ENCODE assay signal across 25 cellular contexts in the genomic region with DNA sequence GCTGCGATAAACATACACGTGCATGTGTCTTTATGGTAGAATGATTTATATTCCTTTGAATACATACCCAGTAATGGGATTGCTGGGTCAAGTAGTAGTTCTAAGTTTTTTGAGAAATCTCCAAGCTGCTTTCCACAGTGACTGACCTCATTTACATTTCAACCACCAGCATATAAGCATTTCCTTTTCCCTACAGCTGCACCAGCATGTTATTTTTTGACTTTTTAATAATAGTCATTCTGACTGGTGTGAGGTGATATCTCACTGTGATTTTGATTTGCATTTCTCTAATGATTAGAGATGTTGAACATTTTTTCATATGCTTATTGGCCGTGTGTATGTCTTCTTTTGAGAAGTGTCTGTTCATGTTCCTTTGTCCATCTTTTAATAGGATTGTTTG.
"Had no signal": no experiment of that assay in that cellular context is flagged by ENCODE, and none has a peak within 500 bp of the region (broad histone marks: within the 10 kb centered on the region; RNA-seq: fewer than 3 reads in every experiment).

No MANE protein-coding gene starts in this region.

- H3K27me3 ChIP-seq: left lung, ovary, right atrium auricular region, right lobe of liver, tibial nerve, uterus had no signal

- H3K27ac ChIP-seq: left lung, lower lobe of right lung, ovary, right atrium auricular region, right lobe of liver, tibial nerve, uterus had no signal

- H3K36me3 ChIP-seq: left lung, lower lobe of right lung, ovary, right atrium auricular region, right lobe of liver, uterus had no signal

- H3K4me3 Mint-ChIP-seq: naive thymus-derived CD4-positive, alpha-beta T cell; natural killer cell treated with Interleukin-12 subunit alpha and Interleukin-12 subunit beta and Interleukin-15 and Interleukin-18, amount 100 ng/mL, for 72 hours; stimulated activated memory B cell treated with anti-CD40 and anti-IgM and Interleukin-4, amounts not matched to agents 10 μg/mL and 1 μg/mL and 100 μg/mL, for 72 hours; stimulated activated naive CD8-positive, alpha-beta T cell treated with anti-CD3 and anti-CD28 coated beads, Interleukin-15, amount 100 ng/mL, for 72 hours; type B pancreatic cell had no signal

- DNase-seq: hypothalamus; islet precursor cell; left colon; left lung; lower lobe of right lung; mammary epithelial cell; mesenchymal stem cell; naive thymus-derived CD4-positive, alpha-beta T cell; ovary; right lobe of liver; stimulated activated CD4-positive, alpha-beta T cell treated with anti-CD3 and anti-CD28 coated beads, Interleukin-1b, Interleukin-23, amount 100 ng/mL, for 48 hours; stimulated activated CD4-positive, alpha-beta T cell treated with anti-CD3 and anti-CD28 coated beads, Interleukin-2, amount 100 ng/mL, for 48 hours; stimulated activated CD4-positive, alpha-beta T cell treated with anti-CD3 and anti-CD28 coated beads, Interleukin-4, amount 100 ng/mL, for 4 hours; stimulated activated CD8-positive, alpha-beta memory T cell treated with anti-CD3 and anti-CD28 coated beads, Interleukin-4, amount 100 ng/mL, for 48 hours; stimulated activated naive CD4-positive, alpha-beta T cell treated with Interleukin-2 at 50 U/mL for 16 hours; stimulated activated naive CD8-positive, alpha-beta T cell treated with anti-CD3 and anti-CD28 coated beads, Interleukin-15, amount 100 ng/mL, for 72 hours; substantia nigra; uterus had no signal

- ATAC-seq: left colon; left lung; lower lobe of right lung; naive thymus-derived CD4-positive, alpha-beta T cell; natural killer cell treated with Interleukin-12 subunit alpha and Interleukin-12 subunit beta and Interleukin-15 and Interleukin-18, amount 100 ng/mL, for 72 hours; right lobe of liver; stimulated activated memory B cell treated with anti-CD40 and anti-IgM and Interleukin-4, amounts not matched to agents 10 μg/mL and 1 μg/mL and 100 μg/mL, for 72 hours; stimulated activated naive CD8-positive, alpha-beta T cell treated with anti-CD3 and anti-CD28 coated beads, Interleukin-15, amount 100 ng/mL, for 72 hours had no signal

- H3K9me3 ChIP-seq: ovary had no signal

- H3K4me2 ChIP-seq: smooth muscle cell had no signal

- H3K27ac Mint-ChIP-seq: naive thymus-derived CD4-positive, alpha-beta T cell; natural killer cell treated with Interleukin-12 subunit alpha and Interleukin-12 subunit beta and Interleukin-15 and Interleukin-18, amount 100 ng/mL, for 72 hours; progenitor cell of endocrine pancreas; stimulated activated memory B cell treated with anti-CD40 and anti-IgM and Interleukin-4, amounts not matched to agents 10 μg/mL and 1 μg/mL and 100 μg/mL, for 72 hours; type B pancreatic cell had no signal

- H3K27me3 Mint-ChIP-seq: naive thymus-derived CD4-positive, alpha-beta T cell; natural killer cell treated with Interleukin-12 subunit alpha and Interleukin-12 subunit beta and Interleukin-15 and Interleukin-18, amount 100 ng/mL, for 72 hours; progenitor cell of endocrine pancreas; stimulated activated memory B cell treated with anti-CD40 and anti-IgM and Interleukin-4, amounts not matched to agents 10 μg/mL and 1 μg/mL and 100 μg/mL, for 72 hours; stimulated activated naive CD8-positive, alpha-beta T cell treated with anti-CD3 and anti-CD28 coated beads, Interleukin-15, amount 100 ng/mL, for 72 hours; type B pancreatic cell had no signal

- H3K4me1 ChIP-seq: lower lobe of right lung, uterus had no signal

- H3K4me3 ChIP-seq: left lung, lower lobe of right lung, ovary, right atrium auricular region, right lobe of liver, smooth muscle cell, tibial nerve, uterus had no signal
